In genomic region chr20:41894255-41894963, GRCh38 we compare ENCODE assay signal across 1 cellular context.
A peak's percentile ranks its signal among the peaks of the same experiment; 100 is the strongest.
TF ChIP-seq lines count a peak whose summit lies in the region.

No MANE protein-coding gene starts in this region.

TF ChIP-seq in HepG2, 621 proteins besides CTCF, POLR2A, EP300 and RAD21:
- no peak for TF ChIP-seq UBTF (CRISPR knock-in tag; IDR thresholded peaks at IDR 0.05)
- TF ChIP-seq MNT (IDR thresholded peaks at IDR 0.05), result peak; percentile 96
